Comparison of ENCODE assay signal across 9 cellular contexts in genomic region chr5:2755811-2756210, GRCh38. TPM values are rescaled to one million over a fixed set of nuclear protein-coding genes. Genes with fewer than 3 reads are reported as not detected.
DNase-seq lines count a peak whose midpoint lies in the region; ATAC-seq and TF ChIP-seq lines count a peak whose summit lies in the region.
"Had no signal": no experiment of that assay in that cellular context is flagged by ENCODE, and none has a peak within 500 bp of the region (broad histone marks: within the 10 kb centered on the region; RNA-seq: fewer than 3 reads in every experiment).

No MANE protein-coding gene starts in this region.

- no peaks in the 10 kb centered on the region for H4K20me1 ChIP-seq in neural cell (ENCODE audit: insufficient read depth)

- H3K27ac ChIP-seq in neural cell (ENCODE audit: low read length) = no peak overlapping the region

- H3K79me2 ChIP-seq in neural cell (replicated peaks; ENCODE audit: insufficient read depth, low read length) = no peaks in the 10 kb centered on the region

- H3K4me3 ChIP-seq in AG10803 (ENCODE audit: low read length) (peak overlapping the region; percentile 73), neural cell (ENCODE audit: low read length) (peak overlapping the region; percentile 70)

- H3K27me3 Mint-ChIP-seq in HFFc6 (ENCODE audit: insufficient read depth) (no peaks in the 10 kb centered on the region), endothelial cell (ENCODE audit: unreplicated experiment) (peaks cover 28% of the 10 kb centered on the region)

- H3K36me3 ChIP-seq in neural cell (ENCODE audit: insufficient read depth, low read length) = no peaks in the 10 kb centered on the region

- TF ChIP-seq EP300 in neural cell (conservative IDR thresholded peaks at IDR 0.05; ENCODE audit: poor library complexity, severe bottlenecking) = no peak

- H3K4me3 Mint-ChIP-seq in HFFc6 (peak overlapping the region; percentile 90), endothelial cell (ENCODE audit: unreplicated experiment) (peak overlapping the region; percentile 90)

- no peaks in the 10 kb centered on the region for H3K9me2 ChIP-seq in neural cell (ENCODE audit: insufficient read depth, low read length)

- H3K9me3 ChIP-seq in neural cell (ENCODE audit: low read length) = no peaks in the 10 kb centered on the region

- no peak for ATAC-seq in activated CD4-positive, CD25-positive, alpha-beta regulatory T cell treated with anti-CD3 and anti-CD28 coated beads, Interleukin-2, amount 50 U/mL, for 24 hours

- H3K27ac Mint-ChIP-seq in HFFc6 (peak overlapping the region; percentile 86), endothelial cell (ENCODE audit: unreplicated experiment) (no peak overlapping the region)

- DNase-seq in AG10803 (ENCODE audit: low read depth) = peak; percentile 30
- DNase-seq in HFFc6 = no peak
- no peak for DNase-seq in endothelial cell (ENCODE audit: low spot score)
- no peak for DNase-seq in SIG-M5 treated with dmso at 0.1 percent for 504 hours (lab: John Stamatoyannopoulos, UW; ENCODE audit: unreplicated experiment)
- no peak for DNase-seq in LoVo (ENCODE audit: low spot score)
- DNase-seq in activated effector memory CD4-positive, alpha-beta T cell treated with Interleukin-2 at 50 U/mL for 16 hours = no peak
- DNase-seq: aorta had no signal

- peak overlapping the region; percentile 45 for H3K4me2 ChIP-seq in neural cell (ENCODE audit: low read length)

- no peak overlapping the region for H3K9ac ChIP-seq in neural cell (ENCODE audit: low read length)

- peaks cover 4% of the 10 kb centered on the region; the same call in 1 of the 2 replicates for H3K36me3 Mint-ChIP-seq in HFFc6 (ENCODE audit: low read depth)
- H3K36me3 Mint-ChIP-seq in endothelial cell (ENCODE audit: low read depth, unreplicated experiment) = no peaks in the 10 kb centered on the region

- no peak for TF ChIP-seq RAD21 in neural cell (conservative IDR thresholded peaks at IDR 0.05)

- H3F3A ChIP-seq in neural cell (ENCODE audit: insufficient read depth, low read length, poor library complexity, severe bottlenecking) = no peaks in the 10 kb centered on the region

- peaks cover 76% of the 10 kb centered on the region for H3K27me3 ChIP-seq in neural cell (ENCODE audit: insufficient read depth, low read depth, low read length)

- H3K4me1 Mint-ChIP-seq in HFFc6 (ENCODE audit: low read depth) (peaks cover 29% of the 10 kb centered on the region), endothelial cell (ENCODE audit: unreplicated experiment) (peaks cover 9% of the 10 kb centered on the region)

- no peak overlapping the region for H2AFZ ChIP-seq in neural cell (ENCODE audit: low read depth, low read length)

- H3K9me3 Mint-ChIP-seq in HFFc6 (no peaks in the 10 kb centered on the region; the same call in 1 of the 2 replicates), endothelial cell (ENCODE audit: unreplicated experiment) (no peaks in the 10 kb centered on the region)

- TF ChIP-seq CTCF in AG10803 (conservative IDR thresholded peaks at IDR 0.05; ENCODE audit: low read length) = no peak
- TF ChIP-seq CTCF in HFFc6 (IDR thresholded peaks at IDR 0.05) = no peak
- no peak for TF ChIP-seq CTCF in endothelial cell (IDR thresholded peaks at IDR 0.05; ENCODE audit: unreplicated experiment)
- no peak for TF ChIP-seq CTCF in neural cell (IDR thresholded peaks at IDR 0.05; ENCODE audit: poor library complexity, severe bottlenecking)

TF ChIP-seq in neural cell, 6 proteins besides CTCF, POLR2A, EP300 and RAD21:
- TF ChIP-seq, protein P1, sequence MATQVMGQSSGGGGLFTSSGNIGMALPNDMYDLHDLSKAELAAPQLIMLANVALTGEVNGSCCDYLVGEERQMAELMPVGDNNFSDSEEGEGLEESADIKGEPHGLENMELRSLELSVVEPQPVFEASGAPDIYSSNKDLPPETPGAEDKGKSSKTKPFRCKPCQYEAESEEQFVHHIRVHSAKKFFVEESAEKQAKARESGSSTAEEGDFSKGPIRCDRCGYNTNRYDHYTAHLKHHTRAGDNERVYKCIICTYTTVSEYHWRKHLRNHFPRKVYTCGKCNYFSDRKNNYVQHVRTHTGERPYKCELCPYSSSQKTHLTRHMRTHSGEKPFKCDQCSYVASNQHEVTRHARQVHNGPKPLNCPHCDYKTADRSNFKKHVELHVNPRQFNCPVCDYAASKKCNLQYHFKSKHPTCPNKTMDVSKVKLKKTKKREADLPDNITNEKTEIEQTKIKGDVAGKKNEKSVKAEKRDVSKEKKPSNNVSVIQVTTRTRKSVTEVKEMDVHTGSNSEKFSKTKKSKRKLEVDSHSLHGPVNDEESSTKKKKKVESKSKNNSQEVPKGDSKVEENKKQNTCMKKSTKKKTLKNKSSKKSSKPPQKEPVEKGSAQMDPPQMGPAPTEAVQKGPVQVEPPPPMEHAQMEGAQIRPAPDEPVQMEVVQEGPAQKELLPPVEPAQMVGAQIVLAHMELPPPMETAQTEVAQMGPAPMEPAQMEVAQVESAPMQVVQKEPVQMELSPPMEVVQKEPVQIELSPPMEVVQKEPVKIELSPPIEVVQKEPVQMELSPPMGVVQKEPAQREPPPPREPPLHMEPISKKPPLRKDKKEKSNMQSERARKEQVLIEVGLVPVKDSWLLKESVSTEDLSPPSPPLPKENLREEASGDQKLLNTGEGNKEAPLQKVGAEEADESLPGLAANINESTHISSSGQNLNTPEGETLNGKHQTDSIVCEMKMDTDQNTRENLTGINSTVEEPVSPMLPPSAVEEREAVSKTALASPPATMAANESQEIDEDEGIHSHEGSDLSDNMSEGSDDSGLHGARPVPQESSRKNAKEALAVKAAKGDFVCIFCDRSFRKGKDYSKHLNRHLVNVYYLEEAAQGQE (IDR thresholded peaks at IDR 0.05; ENCODE audit: borderline replicate concordance) = no peak
- peak; percentile 41 for TF ChIP-seq POLR2AphosphoS5 (IDR thresholded peaks at IDR 0.05)
TF ChIP-seq in neural cell: peak in this region for 1.

RNA-seq across cellular contexts. Expression of gene IRX2, which starts 4.3 kb away (rescaled TPM):
- total RNA-seq in HFFc6 (2021; fragmentation: NEBNext Ultra II Directional; extraction: Animal tissue kit (Norgen Biotek cat#: 25700)) = 1 to 10 TPM; 2.8 to 5.5 (median 3.5) TPM
- total RNA-seq in endothelial cell (ENCODE audit: unreplicated experiment) = 0.72 TPM
- 0.16 and 0.95 TPM in 2 replicates for polyA plus RNA-seq in neural cell
- 0.49 and 0.93 TPM in 2 replicates for polyA minus RNA-seq in neural cell
